ENCODE assay signal across 8 cellular contexts in genomic region chr17:75047398-75048098, GRCh38. TPM values are rescaled to one million over a fixed set of nuclear protein-coding genes. Genes with fewer than 3 reads are reported as not detected.
DNase-seq lines count a peak whose midpoint lies in the region; TF ChIP-seq lines count a peak whose summit lies in the region.

No MANE protein-coding gene starts in this region.

- H3K27ac ChIP-seq in PC-9 (no peak overlapping the region), layer of hippocampus (ENCODE audit: low read depth, low read length) (peak overlapping the region; percentile 78)

- peaks cover 7% of the 10 kb centered on the region; the same call in 1 of the 2 replicates for H4K20me1 ChIP-seq in PC-9 (ENCODE audit: insufficient read depth)

- BruUV-seq in PC-9 (replicated peaks; lab: Mats Ljungman, UMichigan) (no TSS peak), MCF 10A (replicated peaks; lab: Mats Ljungman, UMichigan) (no TSS peak)

- intact Hi-C loops in PC-9 (cut with micrococcal nuclease; ENCODE audit: unreplicated experiment) (loop anchor here (2.0 to 5.0 kb wide), 2 partner anchors 49 to 85 kb away; no protein-coding TSS in a partner anchor), MCF 10A (cut with micrococcal nuclease) (loop anchor here (2.0 kb wide), 1 partner anchor 87 kb away; no protein-coding TSS in a partner anchor)

- H3K36me3 Mint-ChIP-seq in MCF 10A (ENCODE audit: insufficient read depth, unreplicated experiment): peaks cover 45% of the 10 kb centered on the region

- in situ Hi-C loops in HAP-1 (cut with MboI; ENCODE audit: low sequenced_read_pairs): no loop called here

- POLR2A ChIA-PET in PC-9 (lab: Charles Lee; ENCODE audit: unreplicated experiment): interaction anchor here (0.6 kb wide), 1 partner anchor 73 kb away, joined by 5 read pairs; no protein-coding TSS in a partner anchor
- POLR2A ChIA-PET in MCF 10A (lab: Yijun Ruan, JAX): interaction anchor here (0.5 to 4.9 kb wide), 27 partner anchors 9 to 409 kb away, joined by 3 to 63 read pairs (median 7); partner anchors contain the start of genes ARMC7, CDR2L, MRPL58 and SUMO2

- H2AFZ ChIP-seq in PC-9: peak overlapping the region; percentile 88

- H3K4me3 ChIP-seq in HAP-1 (peak overlapping the region; percentile 99), PC-9 (peak overlapping the region; percentile 84)

- no peaks in the 10 kb centered on the region for H3K27me3 Mint-ChIP-seq in MCF 10A (ENCODE audit: insufficient read depth, unreplicated experiment)

- peaks cover 26% of the 10 kb centered on the region; the same call in 1 of the 2 replicates for H3F3A ChIP-seq in PC-9 (ENCODE audit: insufficient read depth, low read depth)

- peak overlapping the region; percentile 94 for H3K4me2 ChIP-seq in PC-9

- no peaks in the 10 kb centered on the region for H3K9me3 Mint-ChIP-seq in MCF 10A (ENCODE audit: unreplicated experiment)

- peaks cover 22% of the 10 kb centered on the region for H3K36me3 ChIP-seq in HAP-1 (replicated peaks)
- peaks cover 5% of the 10 kb centered on the region; the same call in 1 of the 2 replicates for H3K36me3 ChIP-seq in PC-9 (ENCODE audit: low read depth)

- CTCF ChIA-PET in PC-9 (lab: Charles Lee): interaction anchor here (0.6 to 0.7 kb wide), 2 partner anchors 67 to 126 kb away, joined by 3 to 6 read pairs; no protein-coding TSS in a partner anchor
- CTCF ChIA-PET in MCF 10A (lab: Yijun Ruan, JAX): interaction anchor here (0.6 to 2.6 kb wide), 8 partner anchors 9 to 584 kb away, joined by 3 to 20 read pairs (median 5); partner anchors contain the start of genes CDR2L and NUP85

- H3K79me2 ChIP-seq in PC-9 (ENCODE audit: low read depth): peaks cover 45% of the 10 kb centered on the region

- H3K9me2 ChIP-seq in PC-9 (ENCODE audit: insufficient read depth): no peaks in the 10 kb centered on the region

- peak overlapping the region; percentile 76 for H3K27ac Mint-ChIP-seq in MCF 10A (ENCODE audit: low read depth, unreplicated experiment)

- peaks cover 13% of the 10 kb centered on the region for H3K4me1 Mint-ChIP-seq in MCF 10A (ENCODE audit: insufficient read depth, unreplicated experiment)

- peak overlapping the region; percentile 98 for H3K4me3 Mint-ChIP-seq in MCF 10A (ENCODE audit: unreplicated experiment)

- peak; percentile 18 for DNase-seq in GM03348 (ENCODE audit: low spot score)
- DNase-seq in HAP-1 (ENCODE audit: low spot score in 2 of 2): peak in 1 of 2 experiments; percentile 44
- DNase-seq in PC-9: peak in 1 of 2 experiments; percentile 24
- DNase-seq in MCF 10A (ENCODE audit: unreplicated experiment): peak; percentile 10
- peak; percentile 39 for DNase-seq in stimulated activated CD4-positive, alpha-beta T cell treated with anti-CD3 and anti-CD28 coated beads, Interleukin-4, amount 100 ng/mL, for 1 hour
- no peak for DNase-seq in AG20443 (ENCODE audit: low spot score)
- no peak for DNase-seq in SIG-M5 (lab: John Stamatoyannopoulos, UW)

- H3K27me3 ChIP-seq in HAP-1 (ENCODE audit: low read depth): no peaks in the 10 kb centered on the region
- no peaks in the 10 kb centered on the region for H3K27me3 ChIP-seq in PC-9 (ENCODE audit: insufficient read depth, low read depth)
- H3K27me3 ChIP-seq in layer of hippocampus (ENCODE audit: control insufficient read depth, insufficient read depth, low read length): no peaks in the 10 kb centered on the region

- H3K4me1 ChIP-seq in HAP-1 (peaks cover 22% of the 10 kb centered on the region), PC-9 (replicated peaks; ENCODE audit: insufficient read depth) (peaks cover 22% of the 10 kb centered on the region)

- H3K9me3 ChIP-seq in HAP-1 (no peaks in the 10 kb centered on the region), PC-9 (ENCODE audit: insufficient read depth, low read depth) (no peaks in the 10 kb centered on the region)

- no peak for TF ChIP-seq CTCF in PC-9 (conservative IDR thresholded peaks at IDR 0.05)
- TF ChIP-seq CTCF in MCF 10A (IDR thresholded peaks at IDR 0.05; ENCODE audit: unreplicated experiment): no peak

RNA-seq across cellular contexts. Expression of gene KCTD2, which starts 0.5 kb away (rescaled TPM):
- 18.4 and 18.6 TPM in 2 replicates for total RNA-seq in PC-9 (2021)
- total RNA-seq in MCF 10A (2022): 11.9 and 12.8 TPM in 2 replicates

RNA-seq across cellular contexts. Expression of gene ATP5PD, which starts 0.8 kb away (rescaled TPM):
- total RNA-seq in PC-9 (2021): 306 and 336 TPM in 2 replicates
- 362 and 455 TPM in 2 replicates for total RNA-seq in MCF 10A (2022)

RNA-seq across cellular contexts. Expression of gene MRPL58, which starts 35.1 kb away (rescaled TPM):
- total RNA-seq in PC-9 (2021) (42.8 and 48.4 TPM in 2 replicates), MCF 10A (2022) (56.5 and 71.2 TPM in 2 replicates)

RNA-seq across cellular contexts. Expression of gene SLC16A5, which starts 40.2 kb away (rescaled TPM):
- 70.2 and 88.5 TPM in 2 replicates for total RNA-seq in PC-9 (2021)
- total RNA-seq in MCF 10A (2022): 26.0 and 33.1 TPM in 2 replicates

Comparison
In these comparisons a context has a peak if more than half of its experiments do, and no peak if none do; other contexts are left out.
1. DNase-seq: peak in GM03348 (single experiment), MCF 10A (single experiment) and stimulated activated CD4-positive, alpha-beta T cell treated with anti-CD3 and anti-CD28 coated beads, Interleukin-4, amount 100 ng/mL, for 1 hour (single experiment); none in AG20443 (single experiment) and SIG-M5 (single experiment).